Comparison of ENCODE assay signal across 24 cellular contexts in genomic region chr10:32271617-32272016, GRCh38.
DNase-seq lines count a peak whose midpoint lies in the region; ATAC-seq, FAIRE-seq and TF ChIP-seq lines count a peak whose summit lies in the region.
"Had no signal": no experiment of that assay in that cellular context is flagged by ENCODE, and none has a peak within 500 bp of the region (broad histone marks: within the 10 kb centered on the region; RNA-seq: fewer than 3 reads in every experiment).

No MANE protein-coding gene starts in this region.

- H3K4me2 ChIP-seq in HepG2 (ENCODE audit: low read depth, low read length): no peak overlapping the region
- H3K4me2 ChIP-seq: BLaER1 treated with 17β-estradiol and CSF1 and Interleukin-3, amounts not matched to agents 10 nM and 100 nM had no signal

- WGBS in HepG2 (ENCODE audit: low lambda C conversion rate): 97% methylated on average over 3 of the region's 3 CpGs
- 88 to 96% (median 95%) methylated on average over 3 of the region's 3 CpGs for WGBS in spleen, 5 donors

- DNase-seq in EH (ENCODE audit: low read depth) (peak; percentile 16), RKO (ENCODE audit: low spot score) (peak; percentile 32), cardiac fibroblast (ENCODE audit: low read depth in 2 of 2) (peak; percentile 20 to 57), HepG2 (ENCODE audit: low spot score) (no peak), sciatic nerve (ENCODE audit: low spot score) (no peak), spleen (no peak)
- DNase-seq: activated CD4-positive, CD25-positive, alpha-beta regulatory T cell treated with anti-CD3 and anti-CD28 coated beads, Interleukin-2, amount 50 U/mL, for 72 hours; activated CD8-positive, alpha-beta memory T cell treated with anti-CD3 and anti-CD28 coated beads, Interleukin-2, amount 50 U/mL, for 4 hours; activated naive CD4-positive, alpha-beta T cell treated with Interleukin-2 at 50 U/mL for 16 hours; dorsolateral prefrontal cortex; heart right ventricle; lower lobe of right lung; NCI-H524 treated with DMSO at 0.1 percent for 48 hours; SJCRH30; stimulated activated CD4-positive, alpha-beta T cell treated with anti-CD3 and anti-CD28 coated beads, Interleukin-4, amount 100 ng/mL, for 4 hours; testis had no signal

- in situ Hi-C loops in HepG2 (cut with HindIII; ENCODE audit: extremely low pct_ligation_motif_present, low pct_unique_long_range_greater_than_20kb): no loop called here

- H3K9ac ChIP-seq in HepG2 (ENCODE audit: insufficient read depth, low read depth, low read length): no peak overlapping the region
- H3K9ac ChIP-seq: BLaER1 treated with 17β-estradiol and CSF1 and Interleukin-3, amounts not matched to agents 10 nM and 100 nM had no signal

- no peaks in the 10 kb centered on the region for H4K20me1 ChIP-seq in HepG2 (ENCODE audit: insufficient read depth, low read length)

- FAIRE-seq in HepG2 (lab: Jason Lieb, UNC): no peak
- FAIRE-seq: G401.6, K562 had no signal

- ATAC-seq in HepG2 (no peak), HG02973 (IDR thresholded peaks at IDR 0.05; ENCODE audit: unreplicated experiment) (no peak), sciatic nerve (no peak), HG02571 (IDR thresholded peaks at IDR 0.05; ENCODE audit: unreplicated experiment) (no peak)
- ATAC-seq: HCT116, heart right ventricle, K562, lower lobe of right lung had no signal

- peaks cover 12 to 52% of the 10 kb centered on the region in 2 experiments for H3K36me3 ChIP-seq in HepG2 (replicated peaks in 1 of 2; ENCODE audit: control insufficient read depth in 1 of 2, insufficient read depth in 2 of 2, low read length in 2 of 2)
- peaks cover 0 to 99% (median 65%) of the 10 kb centered on the region in 6 donors for H3K36me3 ChIP-seq in spleen

- H2AFZ ChIP-seq in HepG2 (ENCODE audit: low read length): no peak overlapping the region

- H3K27ac ChIP-seq in HepG2 (ENCODE audit: extremely low read length, insufficient read depth, low read length): no peak overlapping the region
- no peak overlapping the region for H3K27ac ChIP-seq in spleen
- H3K27ac ChIP-seq: ascending aorta; BLaER1 treated with 17β-estradiol and CSF1 and Interleukin-3, amounts not matched to agents 10 nM and 100 nM; esophagus muscularis mucosa; heart right ventricle; lower lobe of right lung; SJCRH30; testis had no signal

- intact Hi-C loops in HepG2 (cut with micrococcal nuclease; ENCODE audit: unreplicated experiment) (no loop called here), sciatic nerve (cut with DNase I) (no loop called here), spleen (cut with DNase I; ENCODE audit: low total_unique reads) (no loop called here)

- TF ChIP-seq EP300 in HepG2 (IDR thresholded peaks at IDR 0.05; ENCODE audit: low read depth in 2 of 2, low read length in 2 of 2) (no peak), HepG2 (CRISPR knock-in tag; IDR thresholded peaks at IDR 0.05; ENCODE audit: borderline replicate concordance) (no peak)

- BruUV-seq in HepG2 (replicated peaks; lab: Mats Ljungman, UMichigan): no TSS peak

- POLR2A ChIA-PET in HepG2 (lab: Yijun Ruan, JAX): no interaction called here

- no peaks in the 10 kb centered on the region for H3K4me1 ChIP-seq in HepG2 (ENCODE audit: insufficient read depth, low read length)
- peaks cover 0 to 30% (median 15%) of the 10 kb centered on the region in 6 donors for H3K4me1 ChIP-seq in spleen
- H3K4me1 ChIP-seq: testis had no signal

- CTCF ChIA-PET in HepG2 (lab: Yijun Ruan, JAX; ENCODE audit: low intra/inter-chr PET ratio, low total read pairs): no interaction called here

- H3K4me3 ChIP-seq in cardiac fibroblast (replicated peaks in 1 of 2; ENCODE audit: low read depth in 2 of 2, low read length in 2 of 2): no peak overlapping the region
- H3K4me3 ChIP-seq in HepG2 (replicated peaks in 1 of 3; ENCODE audit: insufficient read depth in 1 of 3, low read depth in 2 of 3, low read length in 3 of 3): no peak overlapping the region
- no peak overlapping the region for H3K4me3 ChIP-seq in spleen
- H3K4me3 ChIP-seq: ascending aorta; BLaER1 treated with 17β-estradiol and CSF1 and Interleukin-3, amounts not matched to agents 10 nM and 100 nM; dorsolateral prefrontal cortex; esophagus muscularis mucosa; heart right ventricle; K562; lower lobe of right lung; SJCRH30; testis had no signal

- H3K79me2 ChIP-seq in HepG2 (ENCODE audit: insufficient read depth, low read length): no peaks in the 10 kb centered on the region

- H3K27me3 ChIP-seq in HepG2 (ENCODE audit: control insufficient read depth in 1 of 2, insufficient read depth in 2 of 2, low read length in 2 of 2) (no peaks in the 10 kb centered on the region), spleen (replicated peaks in 1 of 7) (no peaks in the 10 kb centered on the region)
- H3K27me3 ChIP-seq: ascending aorta; BLaER1 treated with 17β-estradiol and CSF1 and Interleukin-3, amounts not matched to agents 10 nM and 100 nM; dorsolateral prefrontal cortex; esophagus muscularis mucosa; heart right ventricle; SJCRH30; testis had no signal

- no peak for TF ChIP-seq POLR2A in HepG2 (IDR thresholded peaks at IDR 0.05; ENCODE audit: insufficient read depth in 1 of 2, low read depth in 2 of 2, low read length in 2 of 2)
- no peak for TF ChIP-seq POLR2A in spleen (IDR thresholded peaks at IDR 0.05)

- H3K9me3 ChIP-seq in HepG2 (ENCODE audit: low read length) (no peaks in the 10 kb centered on the region), spleen (no peaks in the 10 kb centered on the region)
- H3K9me3 ChIP-seq: ascending aorta; BLaER1 treated with 17β-estradiol and CSF1 and Interleukin-3, amounts not matched to agents 10 nM and 100 nM; esophagus muscularis mucosa; heart right ventricle; lower lobe of right lung; SJCRH30; testis had no signal

- no peak for TF ChIP-seq RAD21 in HepG2 (CRISPR knock-in tag; IDR thresholded peaks at IDR 0.05)

- no peak for TF ChIP-seq CTCF in cardiac fibroblast (IDR thresholded peaks at IDR 0.05; ENCODE audit: low read depth, low read length)
- no peak for TF ChIP-seq CTCF in HepG2 (CRISPR knock-in tag; IDR thresholded peaks at IDR 0.05)
- no peak for TF ChIP-seq CTCF in spleen (IDR thresholded peaks at IDR 0.05 in 8 of 11, conservative IDR thresholded peaks at IDR 0.05 in 3 of 11)

TF ChIP-seq in HepG2, 621 proteins besides CTCF, POLR2A, EP300 and RAD21:
- no peak for TF ChIP-seq FOXJ3 (CRISPR knock-in tag; IDR thresholded peaks at IDR 0.05; ENCODE audit: borderline replicate concordance)
- TF ChIP-seq RBM22 (optimal IDR thresholded peaks at IDR 0.05; ENCODE audit: low read length): peak; percentile 33

Comparison
In these comparisons a context has a peak if more than half of its experiments do, and no peak if none do; other contexts are left out.
1. DNase-seq: peak in EH (single experiment), RKO (single experiment) and cardiac fibroblast (2 of 2); none in HepG2 (single experiment), sciatic nerve (single experiment) and spleen (single experiment).